In the genomic region with DNA sequence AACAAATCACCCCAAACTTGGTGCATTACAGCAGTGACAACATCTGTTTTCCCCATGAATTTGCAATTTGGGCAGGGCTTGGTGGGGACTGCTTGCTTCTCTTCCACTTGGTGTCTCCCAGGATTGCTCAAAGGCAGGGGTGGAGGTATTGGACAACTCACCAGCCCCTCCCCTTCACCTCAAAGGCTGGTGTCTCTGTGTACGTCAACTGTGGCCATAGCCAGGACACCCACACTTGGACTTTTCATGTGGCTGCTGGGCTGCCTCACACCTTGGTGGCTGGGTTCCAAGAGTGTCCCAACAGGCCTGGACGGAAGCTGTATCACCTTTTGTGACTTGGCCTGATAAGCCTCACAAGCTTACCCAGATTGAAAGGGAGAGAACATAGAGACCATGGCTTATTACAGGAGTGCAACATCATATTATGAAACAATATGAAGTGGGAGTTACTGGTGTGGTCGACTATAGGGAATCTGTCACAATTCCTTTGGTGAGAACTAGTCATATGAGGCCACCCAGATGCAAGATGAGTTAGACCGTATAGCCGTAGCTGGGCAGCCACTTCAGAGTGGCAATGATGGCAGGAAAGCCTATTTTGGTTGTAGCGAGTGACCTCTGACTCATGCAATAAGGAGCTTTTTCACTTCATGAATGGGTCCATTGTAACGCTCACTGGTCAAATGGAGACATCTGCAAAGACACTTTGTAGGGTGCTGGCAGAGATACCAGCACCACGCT, we compare ENCODE assay signal across 2 cellular contexts.
TF ChIP-seq lines count a peak whose summit lies in the region.

No MANE protein-coding gene starts in this region.

TF ChIP-seq in A549, 52 proteins besides CTCF, POLR2A, EP300 and RAD21:
- no peak for TF ChIP-seq CHD4 (IDR thresholded peaks at IDR 0.05; ENCODE audit: borderline replicate concordance)
- no peak for TF ChIP-seq CEBPB (IDR thresholded peaks at IDR 0.05)
- no peak for TF ChIP-seq POLR2AphosphoS2 (conservative IDR thresholded peaks at IDR 0.05; ENCODE audit: low read length)
- no peak for TF ChIP-seq JUNB (IDR thresholded peaks at IDR 0.05)
- TF ChIP-seq NFE2L2 (conservative IDR thresholded peaks at IDR 0.05; ENCODE audit: low read length): no peak
- TF ChIP-seq, protein P1, sequence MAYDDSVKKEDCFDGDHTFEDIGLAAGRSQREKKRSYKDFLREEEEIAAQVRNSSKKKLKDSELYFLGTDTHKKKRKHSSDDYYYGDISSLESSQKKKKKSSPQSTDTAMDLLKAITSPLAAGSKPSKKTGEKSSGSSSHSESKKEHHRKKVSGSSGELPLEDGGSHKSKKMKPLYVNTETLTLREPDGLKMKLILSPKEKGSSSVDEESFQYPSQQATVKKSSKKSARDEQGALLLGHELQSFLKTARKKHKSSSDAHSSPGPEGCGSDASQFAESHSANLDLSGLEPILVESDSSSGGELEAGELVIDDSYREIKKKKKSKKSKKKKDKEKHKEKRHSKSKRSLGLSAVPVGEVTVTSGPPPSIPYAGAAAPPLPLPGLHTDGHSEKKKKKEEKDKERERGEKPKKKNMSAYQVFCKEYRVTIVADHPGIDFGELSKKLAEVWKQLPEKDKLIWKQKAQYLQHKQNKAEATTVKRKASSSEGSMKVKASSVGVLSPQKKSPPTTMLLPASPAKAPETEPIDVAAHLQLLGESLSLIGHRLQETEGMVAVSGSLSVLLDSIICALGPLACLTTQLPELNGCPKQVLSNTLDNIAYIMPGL (CRISPR knock-in tag; IDR thresholded peaks at IDR 0.05; ENCODE audit: borderline replicate concordance): no peak
- no peak for TF ChIP-seq USF2 (IDR thresholded peaks at IDR 0.05)
- TF ChIP-seq, protein P2, sequence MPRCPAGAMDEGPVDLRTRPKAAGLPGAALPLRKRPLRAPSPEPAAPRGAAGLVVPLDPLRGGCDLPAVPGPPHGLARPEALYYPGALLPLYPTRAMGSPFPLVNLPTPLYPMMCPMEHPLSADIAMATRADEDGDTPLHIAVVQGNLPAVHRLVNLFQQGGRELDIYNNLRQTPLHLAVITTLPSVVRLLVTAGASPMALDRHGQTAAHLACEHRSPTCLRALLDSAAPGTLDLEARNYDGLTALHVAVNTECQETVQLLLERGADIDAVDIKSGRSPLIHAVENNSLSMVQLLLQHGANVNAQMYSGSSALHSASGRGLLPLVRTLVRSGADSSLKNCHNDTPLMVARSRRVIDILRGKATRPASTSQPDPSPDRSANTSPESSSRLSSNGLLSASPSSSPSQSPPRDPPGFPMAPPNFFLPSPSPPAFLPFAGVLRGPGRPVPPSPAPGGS (IDR thresholded peaks at IDR 0.05): no peak
- TF ChIP-seq NR3C1 (IDR thresholded peaks at IDR 0.05): no peak
- no peak for TF ChIP-seq GATA3 (IDR thresholded peaks at IDR 0.05; ENCODE audit: borderline replicate concordance)
- TF ChIP-seq, protein P3, sequence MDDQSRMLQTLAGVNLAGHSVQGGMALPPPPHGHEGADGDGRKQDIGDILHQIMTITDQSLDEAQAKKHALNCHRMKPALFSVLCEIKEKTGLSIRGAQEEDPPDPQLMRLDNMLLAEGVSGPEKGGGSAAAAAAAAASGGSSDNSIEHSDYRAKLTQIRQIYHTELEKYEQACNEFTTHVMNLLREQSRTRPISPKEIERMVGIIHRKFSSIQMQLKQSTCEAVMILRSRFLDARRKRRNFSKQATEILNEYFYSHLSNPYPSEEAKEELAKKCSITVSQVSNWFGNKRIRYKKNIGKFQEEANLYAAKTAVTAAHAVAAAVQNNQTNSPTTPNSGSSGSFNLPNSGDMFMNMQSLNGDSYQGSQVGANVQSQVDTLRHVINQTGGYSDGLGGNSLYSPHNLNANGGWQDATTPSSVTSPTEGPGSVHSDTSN (IDR thresholded peaks at IDR 0.05): no peak
- TF ChIP-seq HOXB13 (CRISPR knock-in tag; IDR thresholded peaks at IDR 0.05; ENCODE audit: low read depth): no peak
- no peak for TF ChIP-seq SMC3 (IDR thresholded peaks at IDR 0.05)
- TF ChIP-seq MAFK (IDR thresholded peaks at IDR 0.05; ENCODE audit: partially characterized antibody): no peak
- TF ChIP-seq ESRRA (IDR thresholded peaks at IDR 0.05; ENCODE audit: borderline replicate concordance, low read length): no peak
- no peak for TF ChIP-seq FOSL2 (IDR thresholded peaks at IDR 0.05)
- TF ChIP-seq FOSL2 (CRISPR knock-in tag; IDR thresholded peaks at IDR 0.05): no peak
- TF ChIP-seq FOSB (CRISPR knock-in tag; IDR thresholded peaks at IDR 0.05): no peak

TF ChIP-seq in IMR-90, 13 proteins besides CTCF, POLR2A, EP300 and RAD21:
- no peak for TF ChIP-seq CEBPB (IDR thresholded peaks at IDR 0.05; ENCODE audit: low read depth, low read length)
- TF ChIP-seq MXI1 (IDR thresholded peaks at IDR 0.05; ENCODE audit: borderline replicate concordance, low read depth, low read length): no peak
- TF ChIP-seq MAZ (IDR thresholded peaks at IDR 0.05; ENCODE audit: borderline replicate concordance, low read depth, low read length): no peak
- TF ChIP-seq RCOR1 (IDR thresholded peaks at IDR 0.05; ENCODE audit: insufficient replicate concordance, low read length): no peak
- TF ChIP-seq RFX5 (IDR thresholded peaks at IDR 0.05; ENCODE audit: low read depth, low read length): no peak
